19 cellular contexts compared by ENCODE assay signal in genomic region chr1:217525773-217526490, GRCh38.
DNase-seq lines count a peak whose midpoint lies in the region; ATAC-seq and TF ChIP-seq lines count a peak whose summit lies in the region.
"Had no signal": no experiment of that assay in that cellular context is flagged by ENCODE, and none has a peak within 500 bp of the region (broad histone marks: within the 10 kb centered on the region; RNA-seq: fewer than 3 reads in every experiment).

No MANE protein-coding gene starts in this region.

- ATAC-seq in right cardiac atrium (no peak), HG03565 (IDR thresholded peaks at IDR 0.05; ENCODE audit: unreplicated experiment) (no peak), GM19463 (IDR thresholded peaks at IDR 0.05; ENCODE audit: unreplicated experiment) (no peak)
- ATAC-seq: gastroesophageal sphincter, GM12878 had no signal

- no peaks in the 10 kb centered on the region for H3K36me3 ChIP-seq in left ventricle myocardium inferior
- no peaks in the 10 kb centered on the region for H3K36me3 ChIP-seq in H7 (replicated peaks; ENCODE audit: control insufficient read depth, insufficient read depth, low read length)

- H3K4me3 ChIP-seq in left ventricle myocardium inferior (no peak overlapping the region), right cardiac atrium (ENCODE audit: low read length) (no peak overlapping the region), H7 (ENCODE audit: insufficient read depth, low read depth, low read length) (no peak overlapping the region)
- H3K4me3 ChIP-seq: gastroesophageal sphincter, GM12878 had no signal

- peaks cover 38% of the 10 kb centered on the region for H3K4me1 ChIP-seq in left ventricle myocardium inferior
- no peaks in the 10 kb centered on the region for H3K4me1 ChIP-seq in right cardiac atrium (ENCODE audit: control insufficient read depth, insufficient read depth, low read length)

- no peaks in the 10 kb centered on the region for H3K27me3 ChIP-seq in left ventricle myocardium inferior (ENCODE audit: low read depth)
- H3K27me3 ChIP-seq in right cardiac atrium (ENCODE audit: control insufficient read depth, insufficient read depth): no peaks in the 10 kb centered on the region
- H3K27me3 ChIP-seq in H7 (ENCODE audit: control insufficient read depth, insufficient read depth, low read length): no peaks in the 10 kb centered on the region
- H3K27me3 ChIP-seq: gastroesophageal sphincter had no signal

- 56% methylated on average over 3 of the region's 3 CpGs for WGBS in right cardiac atrium

- H3K9me3 ChIP-seq in left ventricle myocardium inferior (replicated peaks) (peaks cover 5% of the 10 kb centered on the region), right cardiac atrium (ENCODE audit: control insufficient read depth, low read length) (no peaks in the 10 kb centered on the region)

- intact Hi-C loops in left ventricle myocardium inferior (cut with micrococcal nuclease): no loop called here
- intact Hi-C loops in right cardiac atrium (cut with DNase I): no loop called here

- H3K27ac ChIP-seq in left ventricle myocardium inferior (replicated peaks) (peak overlapping the region; percentile 44), right cardiac atrium (ENCODE audit: low read length) (no peak overlapping the region)
- H3K27ac ChIP-seq: gastroesophageal sphincter had no signal

- no peak for DNase-seq in left ventricle myocardium inferior
- DNase-seq in right cardiac atrium: no peak
- DNase-seq in astrocyte of the hippocampus (ENCODE audit: low read depth, low spot score): peak; percentile 8
- DNase-seq in fibroblast of peridontal ligament (ENCODE audit: extremely low read depth): peak; percentile 55
- DNase-seq in H7: no peak
- DNase-seq in C1 segment of cervical spinal cord (lab: John Stamatoyannopoulos, UW): no peak
- DNase-seq: activated CD4-positive, alpha-beta T cell treated with anti-CD3 and anti-CD28 coated beads for 1 hour; activated gamma-delta T cell treated with Interleukin-2 at 50 U/mL for 16 hours; effector memory CD4-positive, alpha-beta T cell; Kasumi-1; naive B cell; NCI-H187; posterior cingulate gyrus; stimulated activated CD4-positive, alpha-beta T cell treated with anti-CD3 and anti-CD28 coated beads, Interleukin-12 subunit alpha, Interleukin-12 subunit beta, amount 100 ng/mL, for 4 hours; stimulated activated naive CD4-positive, alpha-beta T cell treated with Interleukin-2 at 50 U/mL for 16 hours had no signal

- no peak for TF ChIP-seq CTCF in left ventricle myocardium inferior (IDR thresholded peaks at IDR 0.05; ENCODE audit: borderline replicate concordance)

Comparison
In these comparisons a context has a peak if more than half of its experiments do, and no peak if none do; other contexts are left out.
1. DNase-seq: peak in astrocyte of the hippocampus (single experiment) and fibroblast of peridontal ligament (single experiment); none in left ventricle myocardium inferior (single experiment), right cardiac atrium (0 of 3), H7 (single experiment) and C1 segment of cervical spinal cord (0 of 14).